In the genomic region with DNA sequence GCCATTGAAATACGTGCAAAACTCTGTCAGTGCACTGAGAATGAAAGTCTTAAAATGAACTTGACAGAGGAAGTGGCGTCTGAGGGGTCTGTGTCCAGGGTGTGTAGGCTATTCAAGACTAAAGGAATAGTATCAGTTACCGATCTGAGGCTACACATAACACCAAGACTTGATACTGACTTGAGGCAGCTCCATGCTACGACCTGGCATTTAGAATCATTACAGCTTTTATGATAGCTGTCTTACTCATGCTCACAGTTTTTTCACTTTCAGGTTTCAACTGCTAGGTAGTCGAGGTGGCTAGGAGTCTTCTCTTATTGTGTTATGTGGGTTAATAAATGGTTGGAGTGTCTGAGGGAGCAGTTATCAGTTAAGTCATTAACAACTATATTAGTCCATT, we compare ENCODE assay signal across 10 cellular contexts.
DNase-seq lines count a peak whose midpoint lies in the region; ATAC-seq and TF ChIP-seq lines count a peak whose summit lies in the region.
"Had no signal": no experiment of that assay in that cellular context is flagged by ENCODE, and none has a peak within 500 bp of the region (broad histone marks: within the 10 kb centered on the region; RNA-seq: fewer than 3 reads in every experiment).

No MANE protein-coding gene starts in this region.

- H3K9ac ChIP-seq in Karpas-422 (ENCODE audit: low read length), result no peak overlapping the region

- H3K27ac ChIP-seq in Karpas-422 (ENCODE audit: low read length) (no peak overlapping the region), lower lobe of right lung (no peak overlapping the region)
- H3K27ac ChIP-seq: PC-9 had no signal

- no peaks in the 10 kb centered on the region for H3K9me2 ChIP-seq in Karpas-422 (replicated peaks; ENCODE audit: insufficient read depth, low read length)

- no peaks in the 10 kb centered on the region for H3K9me3 ChIP-seq in Karpas-422 (ENCODE audit: low read length)
- H3K9me3 ChIP-seq in lower lobe of right lung, result no peaks in the 10 kb centered on the region

- no peaks in the 10 kb centered on the region for H3K4me1 ChIP-seq in Karpas-422 (ENCODE audit: low read length)
- no peaks in the 10 kb centered on the region for H3K4me1 ChIP-seq in lower lobe of right lung

- DNase-seq in NCI-H526 (lab: John Stamatoyannopoulos, UW) (no peak), Karpas-422 (no peak), retina (no peak), lower lobe of right lung (no peak)
- DNase-seq: NCI-H2029 treated with DMSO at 0.1 percent for 48 hours, PC-9 had no signal

- no peaks in the 10 kb centered on the region for H3K79me2 ChIP-seq in Karpas-422 (ENCODE audit: low read length)

- no peaks in the 10 kb centered on the region for H4K20me1 ChIP-seq in Karpas-422 (ENCODE audit: insufficient read depth, low read depth, low read length)

- H3K36me3 ChIP-seq in Karpas-422 (ENCODE audit: insufficient read depth, low read length), result no peaks in the 10 kb centered on the region
- H3K36me3 ChIP-seq in lower lobe of right lung, result no peaks in the 10 kb centered on the region

- intact Hi-C loops in lower lobe of right lung (cut with DNase I), result no loop called here

- H3K4me2 ChIP-seq in Karpas-422 (ENCODE audit: low read depth, low read length, poor library complexity, severe bottlenecking), result no peak overlapping the region
- H3K4me2 ChIP-seq: PC-9 had no signal

- H3K27me3 ChIP-seq in Karpas-422 (ENCODE audit: low read length), result no peaks in the 10 kb centered on the region
- H3K27me3 ChIP-seq in lower lobe of right lung (ENCODE audit: low read depth), result no peaks in the 10 kb centered on the region

- H3K4me3 ChIP-seq in Karpas-422 (ENCODE audit: low read length), result no peak overlapping the region
- H3K4me3 ChIP-seq in lower lobe of right lung, result no peak overlapping the region
- H3K4me3 ChIP-seq: PC-9 had no signal

- ATAC-seq in GM18868 (IDR thresholded peaks at IDR 0.05; ENCODE audit: unreplicated experiment) (peak; percentile 81), GM19468 (IDR thresholded peaks at IDR 0.05; ENCODE audit: extremely low read depth, unreplicated experiment) (peak; percentile 83), HG02938 (IDR thresholded peaks at IDR 0.05; ENCODE audit: unreplicated experiment) (peak; percentile 94), HG03565 (IDR thresholded peaks at IDR 0.05; ENCODE audit: unreplicated experiment) (peak; percentile 62), lower lobe of right lung (no peak)

- H2AFZ ChIP-seq in Karpas-422 (ENCODE audit: low read length), result no peak overlapping the region
- H2AFZ ChIP-seq: PC-9 had no signal

- no peak for TF ChIP-seq CTCF in lower lobe of right lung (IDR thresholded peaks at IDR 0.05)

Comparison
In these comparisons a context has a peak if more than half of its experiments do, and no peak if none do; other contexts are left out.
1. ATAC-seq: peak in GM18868 (single experiment), GM19468 (single experiment), HG02938 (single experiment) and HG03565 (single experiment); none in lower lobe of right lung (0 of 2).